ENCODE assay signal across 10 cellular contexts in genomic region chr7:151233804-151234203, GRCh38. TPM values are rescaled to one million over a fixed set of nuclear protein-coding genes. Genes with fewer than 3 reads are reported as not detected.
DNase-seq lines count a peak whose midpoint lies in the region; ATAC-seq and TF ChIP-seq lines count a peak whose summit lies in the region.
"Had no signal": no experiment of that assay in that cellular context is flagged by ENCODE, and none has a peak within 500 bp of the region (broad histone marks: within the 10 kb centered on the region; RNA-seq: fewer than 3 reads in every experiment).

No MANE protein-coding gene starts in this region.

- H3K27me3 Mint-ChIP-seq in T-helper 17 cell = no peaks in the 10 kb centered on the region

- H3K4me3 ChIP-seq in fibroblast of pulmonary artery (replicated peaks; ENCODE audit: low read depth, low read length) (peak overlapping the region; percentile 98), skeletal muscle cell (ENCODE audit: low read depth, low read length) (peak overlapping the region; percentile 96)

- TF ChIP-seq CTCF in GM20000 (IDR thresholded peaks at IDR 0.05; ENCODE audit: extremely low read depth, missing control alignments) (no peak), fibroblast of pulmonary artery (IDR thresholded peaks at IDR 0.05; ENCODE audit: low read length, missing control alignments) (no peak)

- H3K4me3 Mint-ChIP-seq in T-helper 17 cell = peak overlapping the region; percentile 99

- H3K9me3 ChIP-seq in T-helper 17 cell (ENCODE audit: control insufficient read depth, low read length, poor library complexity, severe bottlenecking) = no peaks in the 10 kb centered on the region

- peak overlapping the region; percentile 97 for H3K27ac Mint-ChIP-seq in T-helper 17 cell

- DNase-seq in GM20000 (ENCODE audit: low spot score) = peak; percentile 10
- DNase-seq in T-helper 17 cell = no peak
- DNase-seq in fibroblast of pulmonary artery (ENCODE audit: low read depth) = no peak
- no peak for DNase-seq in skeletal muscle cell (ENCODE audit: low read depth)
- DNase-seq in glomerular visceral epithelial cell (ENCODE audit: extremely low spot score) = no peak
- no peak for DNase-seq in NCI-H524 (lab: John Stamatoyannopoulos, UW)
- no peak for DNase-seq in NOMO-1 (lab: John Stamatoyannopoulos, UW; ENCODE audit: unreplicated experiment in 2 of 2)
- DNase-seq: NCI-H1048 had no signal

- H3K4me1 Mint-ChIP-seq in T-helper 17 cell = peaks cover 24% of the 10 kb centered on the region

- ATAC-seq in T-helper 17 cell (no peak), HG03565 (IDR thresholded peaks at IDR 0.05; ENCODE audit: unreplicated experiment) (no peak)

- peaks cover 2% of the 10 kb centered on the region for H3K36me3 Mint-ChIP-seq in T-helper 17 cell (ENCODE audit: low read depth)

RNA-seq across cellular contexts. Expression of gene CHPF2, which starts 1.5 kb away (rescaled TPM):
- total RNA-seq in T-helper 17 cell = 10 to 100 TPM; 39.4 to 41.6 TPM

RNA-seq across cellular contexts. Expression of gene ABCF2, which starts 6.8 kb away (rescaled TPM):
- 10 to 100 TPM; 24.2 to 26.7 TPM for total RNA-seq in T-helper 17 cell

RNA-seq across cellular contexts. Expression of gene SMARCD3, which starts 14.7 kb away (rescaled TPM):
- 10 to 100 TPM in 1 of 2 donors, 1 to 10 TPM in 1; 9.8 to 10.7 TPM for total RNA-seq in T-helper 17 cell

RNA-seq across cellular contexts. Expression of gene H2BK1, which starts 23.5 kb away (rescaled TPM):
- total RNA-seq in T-helper 17 cell = 1 to 10 TPM; 1.0 to 4.1 TPM
- total RNA-seq: lung microvascular endothelial cell had no signal

RNA-seq across cellular contexts. Expression of gene ASB10, which starts 46.8 kb away (rescaled TPM):
- not detected for total RNA-seq in T-helper 17 cell
- total RNA-seq: lung microvascular endothelial cell had no signal
